In genomic region chr6:21800330-21800729, GRCh38 we compare ENCODE assay signal across 33 cellular contexts.
"Had no signal": no experiment of that assay in that cellular context is flagged by ENCODE, and none has a peak within 500 bp of the region (broad histone marks: within the 10 kb centered on the region; RNA-seq: fewer than 3 reads in every experiment).

No MANE protein-coding gene starts in this region.

- DNase-seq: activated CD4-positive, alpha-beta memory T cell treated with anti-CD3 and anti-CD28 coated beads for 36 hours; activated CD4-positive, alpha-beta T cell treated with anti-CD3 and anti-CD28 coated beads, Interleukin-2, amount 10 ng/mL, durations not matched to agents 24 days and 14 days; activated CD4-positive, CD25-positive, alpha-beta regulatory T cell treated with anti-CD3 and anti-CD28 coated beads, Interleukin-2, amount 50 U/mL, for 72 hours; activated CD8-positive, alpha-beta memory T cell treated with anti-CD3 and anti-CD28 coated beads, Interleukin-2, amount 50 U/mL, for 48 hours; activated gamma-delta T cell treated with Interleukin-2 at 50 U/mL for 16 hours; activated naive CD8-positive, alpha-beta T cell treated with anti-CD3 and anti-CD28 coated beads, Interleukin-2, amount 50 U/mL, for 24 hours; activated T-cell treated with anti-CD3 and anti-CD28 coated beads, Interleukin-2, amount 50 U/mL, for 4 hours; amygdala; dermis blood vessel endothelial cell; effector CD4-positive, alpha-beta T cell; foreskin keratinocyte; heart left ventricle; hypothalamus; immature natural killer cell; kidney; left colon; mammary epithelial cell; naive B cell; posterior cingulate gyrus; stimulated activated CD4-positive, alpha-beta T cell treated with anti-CD3 and anti-CD28 coated beads, Interleukin-2, amount 100 ng/mL, for 48 hours; stimulated activated naive CD4-positive, alpha-beta T cell treated with Interleukin-2 at 50 U/mL for 16 hours; T-helper 9 cell; testis; uterus; WERI-Rb-1 had no signal

- H3K4me2 ChIP-seq: neural progenitor cell had no signal

- H3K27me3 ChIP-seq: esophagus muscularis mucosa, foreskin keratinocyte, heart left ventricle, neural progenitor cell, testis, uterus had no signal

- H3K4me1 ChIP-seq: foreskin keratinocyte, testis, uterus had no signal

- H3K4me3 Mint-ChIP-seq: activated CD4-positive, alpha-beta memory T cell treated with anti-CD3 and anti-CD28 coated beads for 36 hours; activated CD4-positive, alpha-beta T cell treated with anti-CD3 and anti-CD28 coated beads, Interleukin-2, amount 10 ng/mL, durations not matched to agents 24 days and 14 days; activated naive CD4-positive, alpha-beta T cell treated with anti-CD3 and anti-CD28 coated beads, Interleukin-2, amount 50 U/mL, for 24 hours; activated naive CD8-positive, alpha-beta T cell treated with anti-CD3 and anti-CD28 coated beads, Interleukin-2, amount 50 U/mL, for 24 hours; activated T-cell treated with anti-CD3 and anti-CD28 coated beads, Interleukin-2, amount 50 U/mL, for 4 hours; activated T-helper 17 cell treated with anti-CD3 and anti-CD28 coated beads, Interleukin-2, amount 50 U/mL, for 72 hours; central memory CD8-positive, alpha-beta T cell; immature natural killer cell; mesothelial cell of epicardium; naive B cell; neural progenitor cell had no signal

- H3K4me3 ChIP-seq: esophagus muscularis mucosa, heart left ventricle, neural progenitor cell, testis, uterus had no signal

- H3K9me3 Mint-ChIP-seq: activated CD4-positive, alpha-beta memory T cell treated with anti-CD3 and anti-CD28 coated beads for 36 hours; activated naive CD4-positive, alpha-beta T cell treated with anti-CD3 and anti-CD28 coated beads, Interleukin-2, amount 50 U/mL, for 24 hours; activated T-cell treated with anti-CD3 and anti-CD28 coated beads, Interleukin-2, amount 50 U/mL, for 4 hours; activated T-helper 17 cell treated with anti-CD3 and anti-CD28 coated beads, Interleukin-2, amount 50 U/mL, for 72 hours; immature natural killer cell had no signal

- H3K27ac Mint-ChIP-seq: activated CD4-positive, alpha-beta memory T cell treated with anti-CD3 and anti-CD28 coated beads for 36 hours; activated CD4-positive, alpha-beta T cell treated with anti-CD3 and anti-CD28 coated beads, Interleukin-2, amount 10 ng/mL, durations not matched to agents 24 days and 14 days; activated naive CD4-positive, alpha-beta T cell treated with anti-CD3 and anti-CD28 coated beads, Interleukin-2, amount 50 U/mL, for 24 hours; activated naive CD8-positive, alpha-beta T cell treated with anti-CD3 and anti-CD28 coated beads, Interleukin-2, amount 50 U/mL, for 24 hours; activated T-helper 17 cell treated with anti-CD3 and anti-CD28 coated beads, Interleukin-2, amount 50 U/mL, for 72 hours; immature natural killer cell; naive B cell had no signal

- FAIRE-seq: bronchial epithelial cell, colon, kidney had no signal

- ATAC-seq: activated naive CD8-positive, alpha-beta T cell treated with anti-CD3 and anti-CD28 coated beads, Interleukin-2, amount 50 U/mL, for 24 hours; activated T-cell treated with anti-CD3 and anti-CD28 coated beads, Interleukin-2, amount 50 U/mL, for 4 hours; activated T-helper 17 cell treated with anti-CD3 and anti-CD28 coated beads, Interleukin-2, amount 50 U/mL, for 72 hours; foreskin keratinocyte; heart left ventricle; left colon had no signal

- H2AFZ ChIP-seq: neural progenitor cell had no signal

- H3K27me3 Mint-ChIP-seq: activated CD4-positive, alpha-beta memory T cell treated with anti-CD3 and anti-CD28 coated beads for 36 hours; activated CD4-positive, alpha-beta T cell treated with anti-CD3 and anti-CD28 coated beads, Interleukin-2, amount 10 ng/mL, durations not matched to agents 24 days and 14 days; activated naive CD4-positive, alpha-beta T cell treated with anti-CD3 and anti-CD28 coated beads, Interleukin-2, amount 50 U/mL, for 24 hours; activated naive CD8-positive, alpha-beta T cell treated with anti-CD3 and anti-CD28 coated beads, Interleukin-2, amount 50 U/mL, for 24 hours; activated T-helper 17 cell treated with anti-CD3 and anti-CD28 coated beads, Interleukin-2, amount 50 U/mL, for 72 hours; central memory CD8-positive, alpha-beta T cell; naive B cell had no signal

- H3K27ac ChIP-seq: esophagus muscularis mucosa, foreskin keratinocyte, heart left ventricle, neural progenitor cell, testis, uterus, WERI-Rb-1 had no signal

- H3K9ac ChIP-seq: neural progenitor cell had no signal

- H3K4me1 Mint-ChIP-seq: activated CD4-positive, alpha-beta T cell treated with anti-CD3 and anti-CD28 coated beads, Interleukin-2, amount 10 ng/mL, durations not matched to agents 24 days and 14 days; activated naive CD4-positive, alpha-beta T cell treated with anti-CD3 and anti-CD28 coated beads, Interleukin-2, amount 50 U/mL, for 24 hours; activated naive CD8-positive, alpha-beta T cell treated with anti-CD3 and anti-CD28 coated beads, Interleukin-2, amount 50 U/mL, for 24 hours; activated T-helper 17 cell treated with anti-CD3 and anti-CD28 coated beads, Interleukin-2, amount 50 U/mL, for 72 hours; central memory CD8-positive, alpha-beta T cell; immature natural killer cell; naive B cell had no signal

- H3K36me3 Mint-ChIP-seq: activated CD4-positive, alpha-beta memory T cell treated with anti-CD3 and anti-CD28 coated beads for 36 hours; activated naive CD4-positive, alpha-beta T cell treated with anti-CD3 and anti-CD28 coated beads, Interleukin-2, amount 50 U/mL, for 24 hours; immature natural killer cell; naive B cell had no signal

- H3K36me3 ChIP-seq: esophagus muscularis mucosa, heart left ventricle, neural progenitor cell, uterus, WERI-Rb-1 had no signal

- H3K9me3 ChIP-seq: esophagus muscularis mucosa, heart left ventricle, testis, uterus had no signal
